ENCODE assay signal across 7 cellular contexts in genomic region chr17:28807925-28808641, GRCh38. TPM values are rescaled to one million over a fixed set of nuclear protein-coding genes. Genes with fewer than 3 reads are reported as not detected.
DNase-seq lines count a peak whose midpoint lies in the region; ATAC-seq and TF ChIP-seq lines count a peak whose summit lies in the region.

No MANE protein-coding gene starts in this region.

- H3K9me3 ChIP-seq in lung (ENCODE audit: control insufficient read depth in 2 of 2, insufficient read depth in 1 of 2, low read length in 1 of 2) (no peaks in the 10 kb centered on the region), upper lobe of right lung (no peaks in the 10 kb centered on the region), mucosa of descending colon (no peaks in the 10 kb centered on the region)

- H3K4me3 ChIP-seq in cardiac fibroblast (replicated peaks in 1 of 2; ENCODE audit: low read depth in 2 of 2, low read length in 2 of 2) = peak overlapping the region in 1 of 2 donors; percentile 26
- no peak overlapping the region for H3K4me3 ChIP-seq in lung
- no peak overlapping the region for H3K4me3 ChIP-seq in upper lobe of right lung
- no peak overlapping the region for H3K4me3 ChIP-seq in mucosa of descending colon

- H3K4me1 ChIP-seq in lung (ENCODE audit: control insufficient read depth in 2 of 2, insufficient read depth in 2 of 2, low read length in 2 of 2) = peaks cover 0 to 11% of the 10 kb centered on the region in 2 donors
- peaks cover 29% of the 10 kb centered on the region for H3K4me1 ChIP-seq in upper lobe of right lung
- peaks cover 30% of the 10 kb centered on the region for H3K4me1 ChIP-seq in mucosa of descending colon (ENCODE audit: low read depth)

- 14 to 41% methylated on average over 2 of the region's 2 CpGs for WGBS in lung, 2 donors

- intact Hi-C loops in upper lobe of right lung (cut with DNase I) = no loop called here
- intact Hi-C loops in mucosa of descending colon (cut with DNase I, micrococcal nuclease) = no loop called here

- TF ChIP-seq CTCF in cardiac fibroblast (IDR thresholded peaks at IDR 0.05; ENCODE audit: low read depth, low read length) (no peak), lung (IDR thresholded peaks at IDR 0.05; ENCODE audit: control extremely low read depth, extremely low read depth) (no peak), upper lobe of right lung (IDR thresholded peaks at IDR 0.05) (no peak), mucosa of descending colon (IDR thresholded peaks at IDR 0.05) (no peak)

- ATAC-seq in lung (ENCODE audit: insufficient read depth, low FRiP score) = no peak
- no peak for ATAC-seq in upper lobe of right lung
- ATAC-seq in mucosa of descending colon = no peak
- ATAC-seq in GM18867 (IDR thresholded peaks at IDR 0.05; ENCODE audit: unreplicated experiment) = no peak

- DNase-seq in H4 (ENCODE audit: low spot score) (peak; percentile 73), NCI-H226 (peak; percentile 59), cardiac fibroblast (ENCODE audit: low read depth in 2 of 2) (peak; percentile 90 to 91), lung (ENCODE audit: low spot score) (no peak), upper lobe of right lung (no peak), mucosa of descending colon (no peak)

- no peaks in the 10 kb centered on the region for H3K27me3 ChIP-seq in lung (ENCODE audit: control insufficient read depth, insufficient read depth)
- H3K27me3 ChIP-seq in upper lobe of right lung = no peaks in the 10 kb centered on the region

- H3K36me3 ChIP-seq in lung (ENCODE audit: control insufficient read depth in 2 of 2, insufficient read depth in 2 of 2, low read length in 2 of 2) (peaks cover 4 to 11% of the 10 kb centered on the region in 2 donors), upper lobe of right lung (peaks cover 13% of the 10 kb centered on the region), mucosa of descending colon (ENCODE audit: low read depth) (no peaks in the 10 kb centered on the region)

- peak overlapping the region; percentile 31 to 86 for H3K27ac ChIP-seq in lung (ENCODE audit: low read depth in 1 of 2, low read length in 1 of 2)
- H3K27ac ChIP-seq in upper lobe of right lung = peak overlapping the region; percentile 67

RNA-seq across cellular contexts. Expression of gene FAM222B, which starts 34.5 kb away (rescaled TPM):
- 3.6 and 4.1 TPM in 2 replicates for total RNA-seq in H4 (2014; rRNA removed; shearing (Covaris generic))
- total RNA-seq in lung (10 to 100 TPM in 1 of 2 donors, 1 to 10 TPM in 1; 8.3 to 17.7 TPM), upper lobe of right lung (22.2 TPM), mucosa of descending colon (10 to 100 TPM; 25.3 to 40.0 (median 30.0) TPM)
- polyA plus RNA-seq in lung = 1 to 10 TPM; 8.8 to 9.5 TPM

RNA-seq across cellular contexts. Expression of gene ERAL1, which starts 46.7 kb away (rescaled TPM):
- 23.4 and 37.5 TPM in 2 replicates for total RNA-seq in H4 (2014; rRNA removed; shearing (Covaris generic))
- total RNA-seq in lung (10 to 100 TPM; 28.4 to 39.3 TPM), upper lobe of right lung (24.4 TPM), mucosa of descending colon (10 to 100 TPM; 28.6 to 38.7 (median 35.9) TPM)
- 10 to 100 TPM; 36.8 to 37.0 TPM for polyA plus RNA-seq in lung

Comparison
In these comparisons a context has a peak if more than half of its experiments do, and no peak if none do; other contexts are left out.
1. DNase-seq: peak in H4 (single experiment), NCI-H226 (single experiment) and cardiac fibroblast (2 of 2); none in lung (single experiment), upper lobe of right lung (single experiment) and mucosa of descending colon (0 of 3).